Comparison of ENCODE assay signal across 8 cellular contexts in the genomic region with DNA sequence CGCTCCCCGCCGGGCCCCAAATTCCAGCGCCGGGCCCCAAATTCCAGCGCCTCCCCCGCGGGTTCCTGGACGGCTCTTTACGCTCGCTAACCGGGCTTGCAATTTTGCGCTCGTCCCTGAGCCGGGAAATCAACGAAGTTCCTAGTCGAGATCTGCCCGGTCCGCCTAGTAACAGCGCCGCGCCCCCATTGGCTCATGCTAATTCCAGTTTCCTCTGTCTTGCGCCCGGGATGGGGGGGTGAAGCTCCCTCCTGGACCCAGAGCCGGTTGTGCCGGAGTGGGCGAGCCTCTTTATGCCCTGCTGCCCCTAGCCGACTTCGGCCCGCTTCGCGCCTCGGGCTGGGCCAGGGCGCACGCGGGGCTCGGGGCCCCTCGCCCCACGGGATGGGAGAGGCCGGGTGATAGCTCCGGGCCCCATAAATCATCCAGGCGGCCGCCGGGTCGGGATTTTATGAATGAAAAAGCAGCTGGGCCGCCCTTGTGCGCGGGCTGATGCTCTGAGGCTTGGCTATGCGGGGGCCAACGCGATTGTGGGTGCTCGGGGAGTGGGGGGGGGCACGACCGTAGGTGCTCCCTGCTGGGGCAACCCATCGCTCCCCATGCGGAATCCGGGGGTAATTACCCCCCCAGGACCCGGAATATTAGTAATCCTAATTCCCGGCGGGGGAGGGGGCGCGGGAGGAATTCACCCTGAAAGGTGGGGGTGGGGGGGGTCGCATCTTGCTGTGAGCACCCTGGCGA. TPM values are rescaled to one million over a fixed set of nuclear protein-coding genes. Genes with fewer than 3 reads are reported as not detected.
DNase-seq lines count a peak whose midpoint lies in the region; ATAC-seq and TF ChIP-seq lines count a peak whose summit lies in the region.

No MANE protein-coding gene starts in this region.

- H3F3A ChIP-seq in neural progenitor cell (ENCODE audit: low read depth): peaks cover 23% of the 10 kb centered on the region

- CTCF ChIA-PET in AG04449 (lab: Yijun Ruan, JAX): interaction anchor here (1.2 to 2.4 kb wide), 2 partner anchors 428 to 538 kb away, joined by 3 to 13 read pairs; no protein-coding TSS in a partner anchor
- CTCF ChIA-PET in GM10248 (lab: Yijun Ruan, JAX): no interaction called here
- CTCF ChIA-PET in activated CD8-positive, alpha-beta T cell treated with anti-CD3 and anti-CD28 coated beads, Interleukin-2, amount 10 ng/mL, durations not matched to agents 7 days and 5 days (lab: Charles Lee): no interaction called here

- DNase-seq in AG04449 (ENCODE audit: low read depth, low spot score) (peak; percentile 76), GM10248 (ENCODE audit: extremely low spot score) (peak; percentile 69), NCI-H2196 treated with DMSO at 0.1 percent for 48 hours (lab: John Stamatoyannopoulos, UW; ENCODE audit: unreplicated experiment) (peak; percentile 81), glomerular visceral epithelial cell (ENCODE audit: extremely low spot score) (peak; percentile 95), neural progenitor cell (ENCODE audit: low spot score) (peak; percentile 98)
- DNase-seq in activated CD8-positive, alpha-beta T cell treated with anti-CD3 and anti-CD28 coated beads, Interleukin-2, amount 10 ng/mL, durations not matched to agents 7 days and 5 days: no peak

- ATAC-seq in activated CD8-positive, alpha-beta T cell treated with anti-CD3 and anti-CD28 coated beads, Interleukin-2, amount 10 ng/mL, durations not matched to agents 7 days and 5 days: no peak
- ATAC-seq in HG02981 (IDR thresholded peaks at IDR 0.05; ENCODE audit: unreplicated experiment) (no peak), GM21528 (IDR thresholded peaks at IDR 0.05; ENCODE audit: low FRiP score, unreplicated experiment) (no peak)

- no peaks in the 10 kb centered on the region for H3K9me3 ChIP-seq in neural progenitor cell (ENCODE audit: low read depth)

- H3K27me3 Mint-ChIP-seq in activated CD8-positive, alpha-beta T cell treated with anti-CD3 and anti-CD28 coated beads, Interleukin-2, amount 10 ng/mL, durations not matched to agents 7 days and 5 days (ENCODE audit: low read depth): peaks cover 54% of the 10 kb centered on the region
- peaks cover 8% of the 10 kb centered on the region for H3K27me3 Mint-ChIP-seq in neural progenitor cell (ENCODE audit: insufficient read depth, low read depth)

- peaks cover 22% of the 10 kb centered on the region for H4K20me1 ChIP-seq in neural progenitor cell (ENCODE audit: low read depth)

- no peak overlapping the region for H2AFZ ChIP-seq in neural progenitor cell (replicated peaks)

- H3K79me2 ChIP-seq in neural progenitor cell (ENCODE audit: low read depth): peaks cover 30% of the 10 kb centered on the region

- H3K4me1 Mint-ChIP-seq in activated CD8-positive, alpha-beta T cell treated with anti-CD3 and anti-CD28 coated beads, Interleukin-2, amount 10 ng/mL, durations not matched to agents 7 days and 5 days (ENCODE audit: low read depth): peaks cover 22% of the 10 kb centered on the region
- H3K4me1 Mint-ChIP-seq in neural progenitor cell: peaks cover 43% of the 10 kb centered on the region

- H3K9me3 Mint-ChIP-seq in activated CD8-positive, alpha-beta T cell treated with anti-CD3 and anti-CD28 coated beads, Interleukin-2, amount 10 ng/mL, durations not matched to agents 7 days and 5 days (ENCODE audit: insufficient read depth): no peaks in the 10 kb centered on the region
- H3K9me3 Mint-ChIP-seq in neural progenitor cell: no peaks in the 10 kb centered on the region

- TF ChIP-seq CTCF in AG04449 (IDR thresholded peaks at IDR 0.05; ENCODE audit: insufficient read depth, low read length, missing control alignments): no peak
- TF ChIP-seq CTCF in GM10248 (IDR thresholded peaks at IDR 0.05; ENCODE audit: control extremely low read depth, extremely low read depth, low read depth, missing control alignments): no peak
- TF ChIP-seq CTCF in neural progenitor cell (IDR thresholded peaks at IDR 0.05): no peak

- H3K36me3 ChIP-seq in neural progenitor cell: no peaks in the 10 kb centered on the region

- H3K9ac ChIP-seq in neural progenitor cell: no peak overlapping the region

- H3K27me3 ChIP-seq in neural progenitor cell: peaks cover 28% of the 10 kb centered on the region

- no peak overlapping the region for H3K27ac Mint-ChIP-seq in activated CD8-positive, alpha-beta T cell treated with anti-CD3 and anti-CD28 coated beads, Interleukin-2, amount 10 ng/mL, durations not matched to agents 7 days and 5 days
- H3K27ac Mint-ChIP-seq in neural progenitor cell: peak overlapping the region; percentile 78

- POLR2A ChIA-PET in AG04449 (lab: Yijun Ruan, JAX) (interaction anchor here (0.6 to 9.5 kb wide), 12 partner anchors 10 to 341 kb away, joined by 3 to 98 read pairs (median 4); no protein-coding TSS in a partner anchor), GM10248 (lab: Yijun Ruan, JAX) (interaction anchor here (0.6 to 0.7 kb wide), 2 partner anchors 558 to 761 kb away, joined by 3 to 9 read pairs; no protein-coding TSS in a partner anchor)
- POLR2A ChIA-PET in activated CD8-positive, alpha-beta T cell treated with anti-CD3 and anti-CD28 coated beads, Interleukin-2, amount 10 ng/mL, durations not matched to agents 7 days and 5 days (lab: Charles Lee): no interaction called here

- H3K4me3 Mint-ChIP-seq in activated CD8-positive, alpha-beta T cell treated with anti-CD3 and anti-CD28 coated beads, Interleukin-2, amount 10 ng/mL, durations not matched to agents 7 days and 5 days: peak overlapping the region; percentile 8
- H3K4me3 Mint-ChIP-seq in neural progenitor cell: peak overlapping the region; percentile 99

- H3K36me3 Mint-ChIP-seq in activated CD8-positive, alpha-beta T cell treated with anti-CD3 and anti-CD28 coated beads, Interleukin-2, amount 10 ng/mL, durations not matched to agents 7 days and 5 days (ENCODE audit: low read depth): no peaks in the 10 kb centered on the region
- H3K36me3 Mint-ChIP-seq in neural progenitor cell: peaks cover 2% of the 10 kb centered on the region

- H3K4me1 ChIP-seq in neural progenitor cell: peaks cover 31% of the 10 kb centered on the region

- H3K4me3 ChIP-seq in AG04449 (ENCODE audit: low read depth, low read length) (peak overlapping the region; percentile 99), neural progenitor cell (peak overlapping the region; percentile 94)

- H3K4me2 ChIP-seq in neural progenitor cell: peak overlapping the region; percentile 93

- H3K27ac ChIP-seq in neural progenitor cell: peak overlapping the region; percentile 78

RNA-seq across cellular contexts. Expression of gene CCND1, which starts 1.8 kb away (rescaled TPM):
- total RNA-seq in activated CD8-positive, alpha-beta T cell treated with anti-CD3 and anti-CD28 coated beads, Interleukin-2, amount 10 ng/mL, durations not matched to agents 7 days and 5 days: under 1 TPM in 1 of 2 experiments, not detected in 1; 0.68 TPM
- total RNA-seq in neural progenitor cell (ENCODE audit: low replicate concordance): 85.0 and 94.0 TPM in 2 replicates

RNA-seq across cellular contexts. Expression of gene LTO1, which starts 36.0 kb away (rescaled TPM):
- total RNA-seq in activated CD8-positive, alpha-beta T cell treated with anti-CD3 and anti-CD28 coated beads, Interleukin-2, amount 10 ng/mL, durations not matched to agents 7 days and 5 days: 10 to 100 TPM; 21.0 to 23.0 TPM
- total RNA-seq in neural progenitor cell (ENCODE audit: low replicate concordance): 11.9 and 21.6 TPM in 2 replicates

Comparison
In these comparisons a context has a peak if more than half of its experiments do, and no peak if none do; other contexts are left out.
1. RNA of gene CCND1, which starts 1.8 kb away (total RNA-seq): 85.0 to 94.0 TPM in neural progenitor cell; 0.68 TPM in activated CD8-positive, alpha-beta T cell treated with anti-CD3 and anti-CD28 coated beads, Interleukin-2, amount 10 ng/mL, durations not matched to agents 7 days and 5 days; every median in the first group is over 10 times any median in the second.